Comparison of ENCODE assay signal across 1 cellular context in the genomic region with DNA sequence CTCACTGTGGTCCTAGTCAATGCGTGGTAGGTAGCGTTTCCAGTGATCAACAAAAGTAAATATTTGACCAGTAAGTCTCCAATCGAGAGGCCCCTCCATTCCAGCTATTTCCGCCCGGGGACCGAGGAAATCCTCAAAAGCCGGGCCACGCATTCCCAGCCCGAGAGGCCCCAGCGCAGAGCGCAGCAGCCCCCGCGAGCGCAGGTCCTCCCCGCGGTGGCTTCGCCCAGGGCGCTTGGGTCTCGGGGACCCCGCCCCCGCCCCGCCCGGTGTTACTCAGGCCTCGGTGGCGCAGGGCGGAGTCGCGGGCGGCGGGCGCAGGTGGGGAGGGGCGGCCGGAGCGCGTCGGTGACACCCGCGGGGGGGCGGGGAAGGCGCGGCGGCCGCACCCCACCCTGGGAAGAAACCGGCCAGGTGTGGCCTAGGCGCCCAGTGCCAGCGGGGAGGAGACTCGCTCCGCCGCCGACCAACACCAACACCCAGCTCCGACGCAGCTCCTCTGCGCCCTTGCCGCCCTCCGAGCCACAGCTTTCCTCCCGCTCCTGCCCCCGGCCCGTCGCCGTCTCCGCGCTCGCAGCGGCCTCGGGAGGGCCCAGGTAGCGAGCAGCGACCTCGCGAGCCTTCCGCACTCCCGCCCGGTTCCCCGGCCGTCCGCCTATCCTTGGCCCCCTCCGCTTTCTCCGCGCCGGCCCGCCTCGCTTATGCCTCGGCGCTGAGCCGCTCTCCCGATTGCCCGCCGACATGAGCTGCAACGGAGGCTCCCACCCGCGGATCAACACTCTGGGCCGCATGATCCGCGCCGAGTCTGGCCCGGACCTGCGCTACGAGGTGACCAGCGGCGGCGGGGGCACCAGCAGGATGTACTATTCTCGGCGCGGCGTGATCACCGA.
TF ChIP-seq lines count a peak whose summit lies in the region.

A gene with protein sequence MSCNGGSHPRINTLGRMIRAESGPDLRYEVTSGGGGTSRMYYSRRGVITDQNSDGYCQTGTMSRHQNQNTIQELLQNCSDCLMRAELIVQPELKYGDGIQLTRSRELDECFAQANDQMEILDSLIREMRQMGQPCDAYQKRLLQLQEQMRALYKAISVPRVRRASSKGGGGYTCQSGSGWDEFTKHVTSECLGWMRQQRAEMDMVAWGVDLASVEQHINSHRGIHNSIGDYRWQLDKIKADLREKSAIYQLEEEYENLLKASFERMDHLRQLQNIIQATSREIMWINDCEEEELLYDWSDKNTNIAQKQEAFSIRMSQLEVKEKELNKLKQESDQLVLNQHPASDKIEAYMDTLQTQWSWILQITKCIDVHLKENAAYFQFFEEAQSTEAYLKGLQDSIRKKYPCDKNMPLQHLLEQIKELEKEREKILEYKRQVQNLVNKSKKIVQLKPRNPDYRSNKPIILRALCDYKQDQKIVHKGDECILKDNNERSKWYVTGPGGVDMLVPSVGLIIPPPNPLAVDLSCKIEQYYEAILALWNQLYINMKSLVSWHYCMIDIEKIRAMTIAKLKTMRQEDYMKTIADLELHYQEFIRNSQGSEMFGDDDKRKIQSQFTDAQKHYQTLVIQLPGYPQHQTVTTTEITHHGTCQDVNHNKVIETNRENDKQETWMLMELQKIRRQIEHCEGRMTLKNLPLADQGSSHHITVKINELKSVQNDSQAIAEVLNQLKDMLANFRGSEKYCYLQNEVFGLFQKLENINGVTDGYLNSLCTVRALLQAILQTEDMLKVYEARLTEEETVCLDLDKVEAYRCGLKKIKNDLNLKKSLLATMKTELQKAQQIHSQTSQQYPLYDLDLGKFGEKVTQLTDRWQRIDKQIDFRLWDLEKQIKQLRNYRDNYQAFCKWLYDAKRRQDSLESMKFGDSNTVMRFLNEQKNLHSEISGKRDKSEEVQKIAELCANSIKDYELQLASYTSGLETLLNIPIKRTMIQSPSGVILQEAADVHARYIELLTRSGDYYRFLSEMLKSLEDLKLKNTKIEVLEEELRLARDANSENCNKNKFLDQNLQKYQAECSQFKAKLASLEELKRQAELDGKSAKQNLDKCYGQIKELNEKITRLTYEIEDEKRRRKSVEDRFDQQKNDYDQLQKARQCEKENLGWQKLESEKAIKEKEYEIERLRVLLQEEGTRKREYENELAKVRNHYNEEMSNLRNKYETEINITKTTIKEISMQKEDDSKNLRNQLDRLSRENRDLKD (N-terminal part only) (plus strand): TSS at position 497 of the 890 bp plus-strand sequence. CDS start 245 bp downstream, at position 742.

TF ChIP-seq in GM12878, 131 proteins besides CTCF, POLR2A, EP300 and RAD21 (continued from another document):
- TF ChIP-seq ZNF217 (IDR thresholded peaks at IDR 0.05) = no peak
